Comparison of ENCODE assay signal across 9 cellular contexts in the genomic region with DNA sequence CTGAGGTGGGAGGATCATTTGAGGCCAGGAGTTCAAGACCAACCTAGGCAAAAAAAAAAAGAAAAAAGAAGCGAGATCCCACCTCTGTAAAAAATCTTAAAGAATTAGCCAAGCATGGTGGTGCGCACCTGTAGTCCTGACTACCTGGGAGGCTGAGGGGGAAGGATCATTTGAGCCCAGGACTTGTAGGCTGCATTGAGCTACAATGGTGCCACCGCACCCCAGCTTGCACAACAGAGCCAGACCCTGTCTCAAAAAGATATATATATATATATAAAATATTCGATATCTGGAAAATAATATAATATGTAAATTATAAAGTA. TPM values are rescaled to one million over a fixed set of nuclear protein-coding genes. Genes with fewer than 3 reads are reported as not detected.
A peak's percentile ranks its signal among the peaks of the same experiment; 100 is the strongest.
DNase-seq lines count a peak whose midpoint lies in the region; ATAC-seq and TF ChIP-seq lines count a peak whose summit lies in the region.
"Had no signal": no experiment of that assay in that cellular context is flagged by ENCODE, and none has a peak within 500 bp of the region (broad histone marks: within the 10 kb centered on the region; RNA-seq: fewer than 3 reads in every experiment).

No MANE protein-coding gene starts in this region.

- CTCF ChIA-PET in activated naive CD4-positive, alpha-beta T cell treated with anti-CD3 and anti-CD28 coated beads for 36 hours (lab: Charles Lee): interaction anchor here (0.6 to 3.9 kb wide), 16 partner anchors 11 to 610 kb away, joined by 3 to 38 read pairs (median 6); a partner anchor contains a TSS

- H3K9me3 ChIP-seq in T-helper 17 cell (ENCODE audit: control insufficient read depth, low read length, poor library complexity, severe bottlenecking) (no peaks in the 10 kb centered on the region), iPS-20b (ENCODE audit: insufficient read depth, low read depth, low read length) (no peaks in the 10 kb centered on the region), suprapubic skin (no peaks in the 10 kb centered on the region)

- H3K4me1 ChIP-seq in iPS-20b (ENCODE audit: insufficient read depth, low read length) (peaks cover 10% of the 10 kb centered on the region), suprapubic skin (peaks cover 52% of the 10 kb centered on the region)

- peaks cover 27% of the 10 kb centered on the region for H3K4me1 Mint-ChIP-seq in activated naive CD4-positive, alpha-beta T cell treated with anti-CD3 and anti-CD28 coated beads for 36 hours (ENCODE audit: low read depth)
- H3K4me1 Mint-ChIP-seq in T-helper 17 cell: peaks cover 38% of the 10 kb centered on the region

- H3K27me3 Mint-ChIP-seq in activated naive CD4-positive, alpha-beta T cell treated with anti-CD3 and anti-CD28 coated beads for 36 hours (ENCODE audit: low read depth): no peaks in the 10 kb centered on the region
- H3K27me3 Mint-ChIP-seq in T-helper 17 cell: no peaks in the 10 kb centered on the region

- H3K36me3 ChIP-seq in iPS-20b (ENCODE audit: insufficient read depth, low read depth, low read length): peaks cover 10% of the 10 kb centered on the region; the same call in 1 of the 2 replicates
- H3K36me3 ChIP-seq in suprapubic skin: peaks cover 6% of the 10 kb centered on the region

- ATAC-seq in T-helper 17 cell: no peak

- no peak overlapping the region for H3K27ac ChIP-seq in iPS-20b (ENCODE audit: low read length)
- H3K27ac ChIP-seq in suprapubic skin: peak overlapping the region; percentile 96
- no peak overlapping the region for H3K27ac ChIP-seq in substantia nigra (ENCODE audit: low read depth, low read length, poor library complexity, severe bottlenecking)

- no peak for TF ChIP-seq EP300 in suprapubic skin (IDR thresholded peaks at IDR 0.05)

- WGBS in suprapubic skin: 74% methylated on average over 4 of the region's 4 CpGs

- no peak for TF ChIP-seq POLR2A in suprapubic skin (IDR thresholded peaks at IDR 0.05)

- H3K9me3 Mint-ChIP-seq in activated naive CD4-positive, alpha-beta T cell treated with anti-CD3 and anti-CD28 coated beads for 36 hours: no peaks in the 10 kb centered on the region

- intact Hi-C loops in activated naive CD4-positive, alpha-beta T cell treated with anti-CD3 and anti-CD28 coated beads for 36 hours (cut with micrococcal nuclease): loop anchor here (1.0 to 5.0 kb wide), 5 partner anchors 42 to 439 kb away; a partner anchor contains a TSS

- peak overlapping the region; percentile 98; the same call in 1 of the 2 replicates for H3K9ac ChIP-seq in iPS-20b (ENCODE audit: low read depth, low read length)

- H3K4me3 Mint-ChIP-seq in activated naive CD4-positive, alpha-beta T cell treated with anti-CD3 and anti-CD28 coated beads for 36 hours: peak overlapping the region; percentile 95
- peak overlapping the region; percentile 94 for H3K4me3 Mint-ChIP-seq in T-helper 17 cell

- DNase-seq in activated naive CD4-positive, alpha-beta T cell treated with anti-CD3 and anti-CD28 coated beads for 36 hours: no peak
- DNase-seq in activated naive CD4-positive, alpha-beta T cell treated with anti-CD3 and anti-CD28 coated beads, Interleukin-2, amount 50 U/mL, for 16 hours: no peak
- DNase-seq in T-helper 17 cell (no peak), suprapubic skin (ENCODE audit: low spot score in 2 of 2) (no peak), NCI-H2029 treated with DMSO at 0.1 percent for 48 hours (lab: John Stamatoyannopoulos, UW) (no peak), substantia nigra (lab: John Stamatoyannopoulos, UW) (no peak), GOT3 (lab: John Stamatoyannopoulos, UW) (no peak)
- DNase-seq: C1 segment of cervical spinal cord had no signal

- H3K4me3 ChIP-seq in iPS-20b (ENCODE audit: low read length) (peak overlapping the region; percentile 99; the same call in 1 of the 2 replicates), suprapubic skin (peak overlapping the region; percentile 85)

- no peak for TF ChIP-seq CTCF in suprapubic skin (IDR thresholded peaks at IDR 0.05)

- peaks cover 18% of the 10 kb centered on the region for H3K36me3 Mint-ChIP-seq in activated naive CD4-positive, alpha-beta T cell treated with anti-CD3 and anti-CD28 coated beads for 36 hours (ENCODE audit: low read depth)
- no peaks in the 10 kb centered on the region for H3K36me3 Mint-ChIP-seq in T-helper 17 cell (ENCODE audit: low read depth)

- peaks cover 5% of the 10 kb centered on the region for H3K27me3 ChIP-seq in iPS-20b (ENCODE audit: insufficient read depth, low read length)
- no peaks in the 10 kb centered on the region for H3K27me3 ChIP-seq in suprapubic skin

- H3K27ac Mint-ChIP-seq in activated naive CD4-positive, alpha-beta T cell treated with anti-CD3 and anti-CD28 coated beads for 36 hours: peak overlapping the region; percentile 91
- peak overlapping the region; percentile 90 for H3K27ac Mint-ChIP-seq in T-helper 17 cell

RNA-seq across cellular contexts. Expression of a gene that starts 1.1 kb away (rescaled TPM):
- total RNA-seq in activated naive CD4-positive, alpha-beta T cell treated with anti-CD3 and anti-CD28 coated beads for 36 hours: 10 to 100 TPM; 46.1 to 46.8 TPM
- 10 to 100 TPM; 30.1 to 35.5 TPM for total RNA-seq in T-helper 17 cell
- 100 to 1,000 TPM; 139 to 273 (median 180) TPM for total RNA-seq in suprapubic skin

RNA-seq across cellular contexts. Expression of a gene that starts 6.6 kb away (rescaled TPM):
- total RNA-seq in activated naive CD4-positive, alpha-beta T cell treated with anti-CD3 and anti-CD28 coated beads for 36 hours: 1 to 10 TPM; 1.1 TPM
- total RNA-seq in T-helper 17 cell (1 to 10 TPM; 1.7 to 1.8 TPM), suprapubic skin (10 to 100 TPM; 32.1 to 59.7 (median 49.5) TPM)

RNA-seq across cellular contexts. Expression of a gene that starts 15.6 kb away (rescaled TPM):
- 10 to 100 TPM; 28.5 to 33.1 TPM for total RNA-seq in activated naive CD4-positive, alpha-beta T cell treated with anti-CD3 and anti-CD28 coated beads for 36 hours
- 10 to 100 TPM; 14.5 to 15.0 TPM for total RNA-seq in T-helper 17 cell
- total RNA-seq in suprapubic skin: 10 to 100 TPM; 12.8 to 31.7 (median 17.5) TPM

Comparison
In these comparisons a context has a peak if more than half of its experiments do, and no peak if none do; other contexts are left out.
1. RNA of a gene that starts 6.6 kb away (total RNA-seq): 32.1 to 59.7 TPM in suprapubic skin; 1.7 to 1.8 TPM in T-helper 17 cell and 1.1 TPM in activated naive CD4-positive, alpha-beta T cell treated with anti-CD3 and anti-CD28 coated beads for 36 hours; every median in the first group is over 10 times any median in the second.